22 cellular contexts compared by ENCODE assay signal in the genomic region with DNA sequence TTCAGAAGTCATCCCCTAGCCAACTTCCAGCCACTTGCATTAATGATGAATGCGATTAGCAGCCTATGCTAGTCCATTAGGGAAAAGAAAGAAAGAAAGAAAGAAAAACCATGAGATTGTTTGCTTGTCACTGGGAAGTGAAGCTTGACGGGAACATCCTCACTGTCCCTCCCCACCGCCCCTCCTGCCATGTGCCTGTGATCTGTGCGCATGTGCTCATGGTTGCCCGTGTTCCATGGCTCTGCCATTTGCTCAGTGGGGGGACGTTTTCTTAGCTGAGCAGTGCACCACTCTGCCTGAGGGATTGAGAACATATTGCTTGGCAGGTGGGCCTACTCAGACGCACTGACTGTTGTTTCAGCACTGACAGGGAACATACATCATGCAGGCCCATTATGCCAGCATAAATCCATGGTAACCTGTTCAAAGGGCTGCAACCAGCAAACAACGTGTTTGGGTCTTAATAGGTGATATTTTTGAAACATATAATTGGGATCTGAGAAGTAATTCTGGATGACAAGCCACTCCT.
DNase-seq lines count a peak whose midpoint lies in the region; ATAC-seq lines count a peak whose summit lies in the region.
"Had no signal": no experiment of that assay in that cellular context is flagged by ENCODE, and none has a peak within 500 bp of the region (broad histone marks: within the 10 kb centered on the region; RNA-seq: fewer than 3 reads in every experiment).

No MANE protein-coding gene starts in this region.

- no peak for ATAC-seq in GM19035 (IDR thresholded peaks at IDR 0.05; ENCODE audit: unreplicated experiment)
- ATAC-seq: K562, PC-3 had no signal

- DNase-seq in NCI-H2171 treated with DMSO at 0.1 percent for 48 hours (lab: John Stamatoyannopoulos, UW) (peak; percentile 71), NCI-H2171 (lab: John Stamatoyannopoulos, UW) (no peak), DMS 273 treated with DMSO at 0.1 percent for 48 hours (lab: John Stamatoyannopoulos, UW) (peak; percentile 72), NCI-H2227 treated with DMSO at 0.1 percent for 48 hours (lab: John Stamatoyannopoulos, UW) (peak; percentile 63), left kidney (ENCODE audit: low read depth, low spot score) (peak; percentile 44), SKM-1 treated with dmso at 0.1 percent for 144 hours (lab: John Stamatoyannopoulos, UW; ENCODE audit: unreplicated experiment) (no peak), DMS53 treated with DMSO at 0.1 percent for 48 hours (lab: John Stamatoyannopoulos, UW; ENCODE audit: unreplicated experiment) (no peak)
- DNase-seq: BE2C; CD4-positive, CD25-positive, alpha-beta regulatory T cell; COR-L47; DMS153; GF-D8; NCI-H1092 treated with DMSO at 0.1 percent for 48 hours; NCI-H1930; NCI-H345; PC-3; RPMI8226; SIG-M5; SW 1271; T-helper 2 cell had no signal

Comparison
In these comparisons a context has a peak if more than half of its experiments do, and no peak if none do; other contexts are left out.
1. DNase-seq: peak in NCI-H2171 treated with DMSO at 0.1 percent for 48 hours (single experiment), DMS 273 treated with DMSO at 0.1 percent for 48 hours (single experiment), NCI-H2227 treated with DMSO at 0.1 percent for 48 hours (single experiment) and left kidney (single experiment); none in NCI-H2171 (single experiment), SKM-1 treated with dmso at 0.1 percent for 144 hours (single experiment) and DMS53 treated with DMSO at 0.1 percent for 48 hours (single experiment).